ENCODE assay signal across 29 cellular contexts in genomic region chr15:101012326-101013040, GRCh38.
A peak's percentile ranks its signal among the peaks of the same experiment; 100 is the strongest.
DNase-seq lines count a peak whose midpoint lies in the region; ATAC-seq and TF ChIP-seq lines count a peak whose summit lies in the region.
"Had no signal": no experiment of that assay in that cellular context is flagged by ENCODE, and none has a peak within 500 bp of the region (broad histone marks: within the 10 kb centered on the region; RNA-seq: fewer than 3 reads in every experiment).

No MANE protein-coding gene starts in this region.

- TF ChIP-seq CTCF in heart left ventricle (IDR thresholded peaks at IDR 0.05): no peak
- TF ChIP-seq CTCF in colonic mucosa (IDR thresholded peaks at IDR 0.05): no peak
- TF ChIP-seq CTCF in nephron progenitor cell (IDR thresholded peaks at IDR 0.05): no peak
- no peak for TF ChIP-seq CTCF in vagina (IDR thresholded peaks at IDR 0.05)

- no peak for ATAC-seq in heart left ventricle
- ATAC-seq: gastrocnemius medialis; GM23338; naive thymus-derived CD4-positive, alpha-beta T cell; sciatic nerve; SK-N-SH treated with all-trans-retinoic acid at 6 μM for 48 hours had no signal

- intact Hi-C loops in cardiac septum (cut with DNase I): no loop called here
- intact Hi-C loops in heart left ventricle (cut with DNase I): loop anchor here in 2 of 10 donors (10.0 kb wide), 2 partner anchors 72 to 182 kb away; no protein-coding TSS in a partner anchor
- intact Hi-C loops in colonic mucosa (cut with DNase I): no loop called here
- intact Hi-C loops in vagina (cut with DNase I): no loop called here

- no peaks in the 10 kb centered on the region for H3K36me3 Mint-ChIP-seq in nephron progenitor cell (ENCODE audit: low read depth)
- H3K36me3 Mint-ChIP-seq: activated naive CD8-positive, alpha-beta T cell; mesothelial cell of epicardium; naive thymus-derived CD4-positive, alpha-beta T cell had no signal

- no peak overlapping the region for H3K27ac ChIP-seq in heart left ventricle
- no peak overlapping the region for H3K27ac ChIP-seq in colonic mucosa
- H3K27ac ChIP-seq in vagina: no peak overlapping the region
- H3K27ac ChIP-seq: gastrocnemius medialis, hepatocyte, parathyroid adenoma, thoracic aorta had no signal

- H3K36me3 ChIP-seq in heart left ventricle: peaks cover 0 to 55% (median 0%) of the 10 kb centered on the region in 9 donors
- peaks cover 5% of the 10 kb centered on the region for H3K36me3 ChIP-seq in colonic mucosa
- peaks cover 0 to 14% of the 10 kb centered on the region in 2 donors for H3K36me3 ChIP-seq in vagina
- H3K36me3 ChIP-seq: gastrocnemius medialis, thoracic aorta had no signal

- WGBS in heart left ventricle, 4 donors: 92 to 96% (median 94%) methylated on average over 11 to 19 of the region's 19 CpGs

- TF ChIP-seq POLR2A in heart left ventricle (IDR thresholded peaks at IDR 0.05): no peak
- TF ChIP-seq POLR2A in vagina (IDR thresholded peaks at IDR 0.05): no peak

- H3K9ac ChIP-seq in colonic mucosa (ENCODE audit: low read depth in 2 of 2, low read length in 2 of 2): no peak overlapping the region
- H3K9ac ChIP-seq: parathyroid adenoma had no signal

- H3K27me3 ChIP-seq in heart left ventricle (no peaks in the 10 kb centered on the region), colonic mucosa (no peaks in the 10 kb centered on the region), vagina (no peaks in the 10 kb centered on the region)
- H3K27me3 ChIP-seq: gastrocnemius medialis, hepatocyte had no signal

- no peak overlapping the region for H3K4me3 Mint-ChIP-seq in nephron progenitor cell
- H3K4me3 Mint-ChIP-seq: activated naive CD8-positive, alpha-beta T cell; B cell; CD8-positive, alpha-beta memory T cell; dendritic cell treated with granulocyte-macrophage colony-stimulating factor and Interleukin-4, amounts not matched to agents 40 ng/mL and 50 ng/mL, for 4 days; GM23338; mesothelial cell of epicardium; naive thymus-derived CD4-positive, alpha-beta T cell had no signal

- H3K4me3 ChIP-seq in heart left ventricle (no peak overlapping the region), colonic mucosa (no peak overlapping the region), vagina (no peak overlapping the region)
- H3K4me3 ChIP-seq: gastrocnemius medialis, GM23338, hepatocyte, thoracic aorta had no signal

- peaks cover 69% of the 10 kb centered on the region for H3K4me1 Mint-ChIP-seq in nephron progenitor cell

- no peaks in the 10 kb centered on the region for H3K9me3 Mint-ChIP-seq in nephron progenitor cell
- H3K9me3 Mint-ChIP-seq: CD8-positive, alpha-beta memory T cell; dendritic cell treated with granulocyte-macrophage colony-stimulating factor and Interleukin-4, amounts not matched to agents 40 ng/mL and 50 ng/mL, for 4 days; mesothelial cell of epicardium had no signal

- H3K9me3 ChIP-seq in heart left ventricle (no peaks in the 10 kb centered on the region), colonic mucosa (no peaks in the 10 kb centered on the region), vagina (no peaks in the 10 kb centered on the region)
- H3K9me3 ChIP-seq: gastrocnemius medialis, thoracic aorta had no signal

- H3K27me3 Mint-ChIP-seq in nephron progenitor cell (ENCODE audit: low read depth, poor library complexity): peaks cover 10% of the 10 kb centered on the region
- H3K27me3 Mint-ChIP-seq: activated naive CD8-positive, alpha-beta T cell; B cell had no signal

- peak; percentile 22 for DNase-seq in cardiac septum (ENCODE audit: low spot score)
- DNase-seq in heart left ventricle: no peak
- DNase-seq in colonic mucosa: peak; percentile 15
- no peak for DNase-seq in nephron progenitor cell
- peak; percentile 80 to 87 for DNase-seq in vagina (ENCODE audit: extremely low spot score in 2 of 2)
- no peak for DNase-seq in NCI-H1105 (lab: John Stamatoyannopoulos, UW)
- DNase-seq in pons (ENCODE audit: low spot score): no peak
- DNase-seq: activated CD4-positive, alpha-beta T cell treated with anti-CD3 and anti-CD28 coated beads for 4 hours; anterior cingulate cortex; CD8-positive, alpha-beta memory T cell; gastrocnemius medialis; KG1; MM.1S; naive thymus-derived CD4-positive, alpha-beta T cell; NCI-H1417 treated with DMSO at 0.1 percent for 48 hours; NCI-H345; NCI-H82; stimulated activated naive CD4-positive, alpha-beta T cell; T-helper 2 cell had no signal

- H3K27ac Mint-ChIP-seq in nephron progenitor cell: peak overlapping the region; percentile 54
- H3K27ac Mint-ChIP-seq: activated naive CD8-positive, alpha-beta T cell; B cell; CD8-positive, alpha-beta memory T cell; dendritic cell treated with granulocyte-macrophage colony-stimulating factor and Interleukin-4, amounts not matched to agents 40 ng/mL and 50 ng/mL, for 4 days; GM23338; mesothelial cell of epicardium; naive thymus-derived CD4-positive, alpha-beta T cell had no signal

- H3K4me1 ChIP-seq in heart left ventricle (peaks cover 0 to 17% (median 6%) of the 10 kb centered on the region in 12 donors), colonic mucosa (peaks cover under 1% of the 10 kb centered on the region), vagina (peaks cover 13% of the 10 kb centered on the region)
- H3K4me1 ChIP-seq: gastrocnemius medialis, parathyroid adenoma had no signal

Comparison
In these comparisons a context has a peak if more than half of its experiments do, and no peak if none do; other contexts are left out.
1. DNase-seq: peak in cardiac septum (single experiment), colonic mucosa (single experiment) and vagina (2 of 2); none in heart left ventricle (0 of 5), nephron progenitor cell (single experiment), NCI-H1105 (single experiment) and pons (single experiment).